In the genomic region with DNA sequence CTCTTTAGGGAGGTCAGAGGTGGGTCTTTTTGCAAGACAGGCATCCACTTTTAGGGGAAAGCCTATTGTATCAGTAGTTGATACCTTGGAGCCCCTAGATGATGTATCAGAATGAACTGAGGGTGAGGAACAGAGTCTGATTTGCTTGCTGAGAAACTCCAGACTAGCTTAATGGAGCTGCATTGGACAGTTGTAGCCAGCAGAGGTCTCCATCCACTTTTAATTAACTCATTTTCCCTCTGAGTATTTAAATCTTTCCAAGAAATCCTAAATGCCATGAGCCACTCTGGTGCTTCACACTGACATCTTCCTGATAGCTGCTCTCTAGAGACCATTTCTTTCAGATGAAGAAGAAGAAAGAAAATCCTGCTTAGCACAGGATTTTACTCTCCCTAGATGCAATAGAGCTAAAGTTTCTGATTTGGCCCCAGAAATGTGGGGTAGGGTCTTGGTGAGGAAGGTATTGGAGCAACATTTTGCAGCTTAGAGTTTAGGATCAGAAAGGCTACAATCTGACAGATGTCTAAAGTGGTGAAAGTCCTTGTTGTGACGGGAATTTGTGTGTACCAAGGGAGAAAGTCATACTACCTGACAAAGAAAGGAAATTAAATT, we compare ENCODE assay signal across 8 cellular contexts. TPM values are rescaled to one million over a fixed set of nuclear protein-coding genes. Genes with fewer than 3 reads are reported as not detected.
DNase-seq lines count a peak whose midpoint lies in the region; ATAC-seq and TF ChIP-seq lines count a peak whose summit lies in the region.

No MANE protein-coding gene starts in this region.

- TF ChIP-seq CTCF in GM23338 (conservative IDR thresholded peaks at IDR 0.05; ENCODE audit: low read depth in 2 of 2) (peak; percentile 71 to 72), RWPE2 (IDR thresholded peaks at IDR 0.05; ENCODE audit: poor library complexity, severe bottlenecking) (peak; percentile 68), gastrocnemius medialis (IDR thresholded peaks at IDR 0.05 in 4 of 5, conservative IDR thresholded peaks at IDR 0.05 in 1 of 5) (peak; percentile 36 to 66 (median 51))

- TF ChIP-seq POLR2A in gastrocnemius medialis (IDR thresholded peaks at IDR 0.05) = no peak

- H3K27me3 ChIP-seq in GM23338 (ENCODE audit: insufficient read depth) (no peaks in the 10 kb centered on the region), RWPE2 (ENCODE audit: insufficient read depth, poor library complexity, severe bottlenecking) (no peaks in the 10 kb centered on the region), gastrocnemius medialis (no peaks in the 10 kb centered on the region)

- H3K4me3 ChIP-seq in GM23338 (no peak overlapping the region), RWPE2 (ENCODE audit: severe bottlenecking) (no peak overlapping the region), gastrocnemius medialis (no peak overlapping the region)

- H3K27me3 Mint-ChIP-seq in GM23338 (ENCODE audit: insufficient read depth, low read depth, poor library complexity) = peaks cover 2% of the 10 kb centered on the region

- no peaks in the 10 kb centered on the region; the same call in 2 of the 3 replicates for H3K4me1 Mint-ChIP-seq in GM23338

- in situ Hi-C loops in gastrocnemius medialis (cut with MboI; ENCODE audit: low sequenced_read_pairs in 4 of 4) = no loop called here

- no peaks in the 10 kb centered on the region for H3K79me2 ChIP-seq in GM23338 (replicated peaks; ENCODE audit: insufficient read depth)

- no peaks in the 10 kb centered on the region for H3K9me3 Mint-ChIP-seq in GM23338

- H3K4me2 ChIP-seq in GM23338 = no peak overlapping the region

- H3K4me3 Mint-ChIP-seq in GM23338 = no peak overlapping the region

- DNase-seq in AG08396 (ENCODE audit: low spot score) (peak; percentile 35), GM23338 (ENCODE audit: low spot score) (peak; percentile 75), RWPE2 (ENCODE audit: low spot score) (no peak), fibroblast of the conjunctiva (ENCODE audit: low read depth) (peak; percentile 38), gastrocnemius medialis (no peak), NCI-H1048 (lab: John Stamatoyannopoulos, UW) (no peak), NK-92 (lab: John Stamatoyannopoulos, UW; ENCODE audit: unreplicated experiment) (no peak)

- H3K9me3 ChIP-seq in RWPE2 (ENCODE audit: severe bottlenecking) (no peaks in the 10 kb centered on the region), gastrocnemius medialis (no peaks in the 10 kb centered on the region)

- H3K27ac ChIP-seq in GM23338 (ENCODE audit: low read depth) = no peak overlapping the region
- H3K27ac ChIP-seq in RWPE2 (ENCODE audit: poor library complexity, severe bottlenecking) = no peak overlapping the region
- H3K27ac ChIP-seq in gastrocnemius medialis = no peak overlapping the region

- H3F3A ChIP-seq in GM23338 (replicated peaks; ENCODE audit: low read depth) = no peaks in the 10 kb centered on the region

- peak; percentile 71 for ATAC-seq in GM23338
- ATAC-seq in RWPE2 (ENCODE audit: low read depth) = peak; percentile 41; the same call in 1 of the 3 replicates
- peak in 1 of 2 donors; percentile 61 for ATAC-seq in gastrocnemius medialis
- ATAC-seq in HG02973 (IDR thresholded peaks at IDR 0.05; ENCODE audit: unreplicated experiment) = no peak

- H3K36me3 Mint-ChIP-seq in GM23338 (ENCODE audit: low read depth) = no peaks in the 10 kb centered on the region; the same call in 2 of the 3 replicates

- no peak overlapping the region for H3K27ac Mint-ChIP-seq in GM23338

- no peak overlapping the region for H2AFZ ChIP-seq in GM23338

- intact Hi-C loops in gastrocnemius medialis (cut with DNase I; ENCODE audit: low total_unique reads) = loop anchor here (2.0 kb wide), 1 partner anchor 405 kb away; no protein-coding TSS in a partner anchor

- 0 out of 2 replicates have a peak, but pooled peaks cover 4% of the 10 kb centered on the region for H4K20me1 ChIP-seq in GM23338 (replicated peaks; ENCODE audit: insufficient read depth)

- H3K4me1 ChIP-seq in GM23338 (ENCODE audit: insufficient read depth) (no peaks in the 10 kb centered on the region), RWPE2 (ENCODE audit: insufficient read depth, poor library complexity, severe bottlenecking) (no peaks in the 10 kb centered on the region), gastrocnemius medialis (peaks cover 6 to 18% of the 10 kb centered on the region in 2 donors)

- no peaks in the 10 kb centered on the region for H3K9me2 ChIP-seq in GM23338 (ENCODE audit: insufficient read depth)

- no peaks in the 10 kb centered on the region for H3K36me3 ChIP-seq in GM23338 (ENCODE audit: insufficient read depth)
- peaks cover 49% of the 10 kb centered on the region for H3K36me3 ChIP-seq in RWPE2 (ENCODE audit: low read depth)
- peaks cover 0 to 24% of the 10 kb centered on the region in 2 donors for H3K36me3 ChIP-seq in gastrocnemius medialis

TF ChIP-seq in GM23338, 12 proteins besides CTCF, POLR2A, EP300 and RAD21 (continues in another document):
- TF ChIP-seq, protein P1, sequence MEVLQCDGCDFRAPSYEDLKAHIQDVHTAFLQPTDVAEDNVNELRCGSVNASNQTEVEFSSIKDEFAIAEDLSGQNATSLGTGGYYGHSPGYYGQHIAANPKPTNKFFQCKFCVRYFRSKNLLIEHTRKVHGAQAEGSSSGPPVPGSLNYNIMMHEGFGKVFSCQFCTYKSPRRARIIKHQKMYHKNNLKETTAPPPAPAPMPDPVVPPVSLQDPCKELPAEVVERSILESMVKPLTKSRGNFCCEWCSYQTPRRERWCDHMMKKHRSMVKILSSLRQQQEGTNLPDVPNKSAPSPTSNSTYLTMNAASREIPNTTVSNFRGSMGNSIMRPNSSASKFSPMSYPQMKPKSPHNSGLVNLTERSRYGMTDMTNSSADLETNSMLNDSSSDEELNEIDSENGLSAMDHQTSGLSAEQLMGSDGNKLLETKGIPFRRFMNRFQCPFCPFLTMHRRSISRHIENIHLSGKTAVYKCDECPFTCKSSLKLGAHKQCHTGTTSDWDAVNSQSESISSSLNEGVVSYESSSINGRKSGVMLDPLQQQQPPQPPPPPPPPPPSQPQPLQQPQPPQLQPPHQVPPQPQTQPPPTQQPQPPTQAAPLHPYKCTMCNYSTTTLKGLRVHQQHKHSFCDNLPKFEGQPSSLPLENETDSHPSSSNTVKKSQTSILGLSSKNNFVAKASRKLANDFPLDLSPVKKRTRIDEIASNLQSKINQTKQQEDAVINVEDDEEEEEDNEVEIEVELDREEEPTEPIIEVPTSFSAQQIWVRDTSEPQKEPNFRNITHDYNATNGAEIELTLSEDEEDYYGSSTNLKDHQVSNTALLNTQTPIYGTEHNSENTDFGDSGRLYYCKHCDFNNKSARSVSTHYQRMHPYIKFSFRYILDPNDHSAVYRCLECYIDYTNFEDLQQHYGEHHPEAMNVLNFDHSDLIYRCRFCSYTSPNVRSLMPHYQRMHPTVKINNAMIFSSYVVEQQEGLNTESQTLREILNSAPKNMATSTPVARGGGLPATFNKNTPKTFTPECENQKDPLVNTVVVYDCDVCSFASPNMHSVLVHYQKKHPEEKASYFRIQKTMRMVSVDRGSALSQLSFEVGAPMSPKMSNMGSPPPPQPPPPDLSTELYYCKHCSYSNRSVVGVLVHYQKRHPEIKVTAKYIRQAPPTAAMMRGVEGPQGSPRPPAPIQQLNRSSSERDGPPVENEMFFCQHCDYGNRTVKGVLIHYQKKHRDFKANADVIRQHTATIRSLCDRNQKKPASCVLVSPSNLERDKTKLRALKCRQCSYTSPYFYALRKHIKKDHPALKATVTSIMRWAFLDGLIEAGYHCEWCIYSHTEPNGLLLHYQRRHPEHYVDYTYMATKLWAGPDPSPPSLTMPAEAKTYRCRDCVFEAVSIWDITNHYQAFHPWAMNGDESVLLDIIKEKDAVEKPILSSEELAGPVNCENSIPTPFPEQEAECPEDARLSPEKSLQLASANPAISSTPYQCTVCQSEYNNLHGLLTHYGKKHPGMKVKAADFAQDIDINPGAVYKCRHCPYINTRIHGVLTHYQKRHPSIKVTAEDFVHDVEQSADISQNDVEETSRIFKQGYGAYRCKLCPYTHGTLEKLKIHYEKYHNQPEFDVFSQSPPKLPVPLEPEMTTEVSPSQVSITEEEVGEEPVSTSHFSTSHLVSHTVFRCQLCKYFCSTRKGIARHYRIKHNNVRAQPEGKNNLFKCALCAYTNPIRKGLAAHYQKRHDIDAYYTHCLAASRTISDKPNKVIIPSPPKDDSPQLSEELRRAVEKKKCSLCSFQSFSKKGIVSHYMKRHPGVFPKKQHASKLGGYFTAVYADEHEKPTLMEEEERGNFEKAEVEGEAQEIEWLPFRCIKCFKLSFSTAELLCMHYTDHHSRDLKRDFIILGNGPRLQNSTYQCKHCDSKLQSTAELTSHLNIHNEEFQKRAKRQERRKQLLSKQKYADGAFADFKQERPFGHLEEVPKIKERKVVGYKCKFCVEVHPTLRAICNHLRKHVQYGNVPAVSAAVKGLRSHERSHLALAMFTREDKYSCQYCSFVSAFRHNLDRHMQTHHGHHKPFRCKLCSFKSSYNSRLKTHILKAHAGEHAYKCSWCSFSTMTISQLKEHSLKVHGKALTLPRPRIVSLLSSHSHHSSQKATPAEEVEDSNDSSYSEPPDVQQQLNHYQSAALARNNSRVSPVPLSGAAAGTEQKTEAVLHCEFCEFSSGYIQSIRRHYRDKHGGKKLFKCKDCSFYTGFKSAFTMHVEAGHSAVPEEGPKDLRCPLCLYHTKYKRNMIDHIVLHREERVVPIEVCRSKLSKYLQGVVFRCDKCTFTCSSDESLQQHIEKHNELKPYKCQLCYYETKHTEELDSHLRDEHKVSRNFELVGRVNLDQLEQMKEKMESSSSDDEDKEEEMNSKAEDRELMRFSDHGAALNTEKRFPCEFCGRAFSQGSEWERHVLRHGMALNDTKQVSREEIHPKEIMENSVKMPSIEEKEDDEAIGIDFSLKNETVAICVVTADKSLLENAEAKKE (CRISPR knock-in tag; IDR thresholded peaks at IDR 0.05) = no peak
- TF ChIP-seq, protein P2, sequence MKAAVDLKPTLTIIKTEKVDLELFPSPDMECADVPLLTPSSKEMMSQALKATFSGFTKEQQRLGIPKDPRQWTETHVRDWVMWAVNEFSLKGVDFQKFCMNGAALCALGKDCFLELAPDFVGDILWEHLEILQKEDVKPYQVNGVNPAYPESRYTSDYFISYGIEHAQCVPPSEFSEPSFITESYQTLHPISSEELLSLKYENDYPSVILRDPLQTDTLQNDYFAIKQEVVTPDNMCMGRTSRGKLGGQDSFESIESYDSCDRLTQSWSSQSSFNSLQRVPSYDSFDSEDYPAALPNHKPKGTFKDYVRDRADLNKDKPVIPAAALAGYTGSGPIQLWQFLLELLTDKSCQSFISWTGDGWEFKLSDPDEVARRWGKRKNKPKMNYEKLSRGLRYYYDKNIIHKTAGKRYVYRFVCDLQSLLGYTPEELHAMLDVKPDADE (IDR thresholded peaks at IDR 0.05) = no peak
- TF ChIP-seq EZH2phosphoT487 (IDR thresholded peaks at IDR 0.05; ENCODE audit: unreplicated experiment) (no peak), CREB1 (CRISPR knock-in tag; IDR thresholded peaks at IDR 0.05; ENCODE audit: low read depth) (no peak), STAT1 (IDR thresholded peaks at IDR 0.05; ENCODE audit: unreplicated experiment) (no peak)

RNA-seq across cellular contexts. Expression of a gene that starts 38.0 kb away (rescaled TPM):
- total RNA-seq in GM23338 (2014; rRNA removed; shearing (Covaris generic)) = 43.7 and 48.6 TPM in 2 replicates
- 11.7 and 15.9 TPM in 2 replicates for polyA plus RNA-seq in GM23338 (2016; fragmentation: Nextera tagmentation; extraction: Ambion mirVana)
- 10 to 100 TPM; 20.4 to 24.8 (median 23.1) TPM for total RNA-seq in gastrocnemius medialis

Comparison
In these comparisons a context has a peak if more than half of its experiments do, and no peak if none do; other contexts are left out.
1. DNase-seq: peak in AG08396 (single experiment), GM23338 (single experiment) and fibroblast of the conjunctiva (single experiment); none in RWPE2 (single experiment), gastrocnemius medialis (0 of 2), NCI-H1048 (single experiment) and NK-92 (single experiment).
2. Peak in every context shown above with its lines, with median percentiles within 50 percentile points of each other: CTCF ChIP-seq.